In genomic region chr7:139339698-139340036, GRCh38 we compare ENCODE assay signal across 1 cellular context.
TF ChIP-seq lines count a peak whose summit lies in the region.

No MANE protein-coding gene starts in this region.

TF ChIP-seq in K562, 482 proteins besides CTCF, POLR2A, EP300 and RAD21 (continued from another document):
- TF ChIP-seq MNT (conservative IDR thresholded peaks at IDR 0.05) (no peak), SIX5 (IDR thresholded peaks at IDR 0.05; ENCODE audit: borderline replicate concordance in 1 of 2, insufficient read depth in 1 of 2, low read depth in 1 of 2, low read length in 2 of 2) (no peak), ZNF311 (CRISPR knock-in tag; IDR thresholded peaks at IDR 0.05) (no peak), ZKSCAN3 (CRISPR knock-in tag; IDR thresholded peaks at IDR 0.05) (no peak), MIER1 (IDR thresholded peaks at IDR 0.05; ENCODE audit: low read depth) (no peak; the same call in 1 of the 2 replicates), ZNF79 (CRISPR knock-in tag; IDR thresholded peaks at IDR 0.05; ENCODE audit: low read depth) (no peak), TCFL5 (CRISPR knock-in tag; conservative IDR thresholded peaks at IDR 0.05) (no peak), CEBPG (CRISPR knock-in tag; IDR thresholded peaks at IDR 0.05) (no peak), CEBPG (tag; conservative IDR thresholded peaks at IDR 0.05 in 1 of 2, IDR thresholded peaks at IDR 0.05 in 1 of 2) (no peak), HNRNPK (IDR thresholded peaks at IDR 0.05; ENCODE audit: low read depth, low read length, poor library complexity, severe bottlenecking) (no peak), HOXB6 (CRISPR knock-in tag; IDR thresholded peaks at IDR 0.05; ENCODE audit: borderline replicate concordance) (no peak), DMBX1 (CRISPR knock-in tag; IDR thresholded peaks at IDR 0.05; ENCODE audit: borderline replicate concordance) (no peak), STAG1 (CRISPR knock-in tag; IDR thresholded peaks at IDR 0.05; ENCODE audit: borderline replicate concordance) (0 out of 2 replicates have a peak, but pooled peaks have one; percentile 53), UBTF (IDR thresholded peaks at IDR 0.05; ENCODE audit: borderline replicate concordance in 1 of 2, low read depth in 2 of 2, low read length in 2 of 2) (no peak), KDM5B (IDR thresholded peaks at IDR 0.05; ENCODE audit: insufficient replicate concordance, low read depth, low read length) (no peak), KAT8 (IDR thresholded peaks at IDR 0.05; ENCODE audit: low read depth) (no peak), JUND (IDR thresholded peaks at IDR 0.05; ENCODE audit: borderline replicate concordance, low read depth, low read length) (no peak), JUND (tag; IDR thresholded peaks at IDR 0.05; ENCODE audit: borderline replicate concordance, low read depth, low read length) (no peak), ZBTB11 (CRISPR knock-in tag; IDR thresholded peaks at IDR 0.05) (no peak), E2F5 (CRISPR knock-in tag; IDR thresholded peaks at IDR 0.05) (no peak), CCAR2 (IDR thresholded peaks at IDR 0.05; ENCODE audit: low read depth, low read length) (no peak), ZNF140 (CRISPR knock-in tag; IDR thresholded peaks at IDR 0.05) (no peak), SLC30A9 (CRISPR knock-in tag; IDR thresholded peaks at IDR 0.05) (no peak), MTF1 (CRISPR knock-in tag; IDR thresholded peaks at IDR 0.05; ENCODE audit: borderline replicate concordance) (0 out of 2 replicates have a peak, but pooled peaks have one; percentile 70), EGR1 (conservative IDR thresholded peaks at IDR 0.05) (no peak), NR0B1 (IDR thresholded peaks at IDR 0.05; ENCODE audit: partially characterized antibody) (no peak), FOXM1 (IDR thresholded peaks at IDR 0.05; ENCODE audit: low read depth) (no peak), FOXM1 (CRISPR knock-in tag; IDR thresholded peaks at IDR 0.05; ENCODE audit: low read depth) (no peak), RB1 (IDR thresholded peaks at IDR 0.05; ENCODE audit: low read depth) (no peak), MCM3 (IDR thresholded peaks at IDR 0.05) (no peak), BMI1 (IDR thresholded peaks at IDR 0.05; ENCODE audit: low read length) (no peak), NFYB (IDR thresholded peaks at IDR 0.05; ENCODE audit: extremely low read depth, insufficient read length) (no peak), ZNF695 (CRISPR knock-in tag; IDR thresholded peaks at IDR 0.05) (no peak), MEIS2 (IDR thresholded peaks at IDR 0.05; ENCODE audit: partially characterized antibody) (no peak), MXI1 (IDR thresholded peaks at IDR 0.05; ENCODE audit: low read depth, low read length) (no peak), ZBTB1 (CRISPR knock-in tag; IDR thresholded peaks at IDR 0.05; ENCODE audit: borderline replicate concordance, low read depth) (no peak), KAT2B (IDR thresholded peaks at IDR 0.05; ENCODE audit: low read depth, low read length) (no peak), MYNN (IDR thresholded peaks at IDR 0.05) (no peak), MYNN (CRISPR knock-in tag; IDR thresholded peaks at IDR 0.05) (no peak), CEBPB (tag; IDR thresholded peaks at IDR 0.05) (no peak)
